ENCODE assay signal across 15 cellular contexts in the genomic region with DNA sequence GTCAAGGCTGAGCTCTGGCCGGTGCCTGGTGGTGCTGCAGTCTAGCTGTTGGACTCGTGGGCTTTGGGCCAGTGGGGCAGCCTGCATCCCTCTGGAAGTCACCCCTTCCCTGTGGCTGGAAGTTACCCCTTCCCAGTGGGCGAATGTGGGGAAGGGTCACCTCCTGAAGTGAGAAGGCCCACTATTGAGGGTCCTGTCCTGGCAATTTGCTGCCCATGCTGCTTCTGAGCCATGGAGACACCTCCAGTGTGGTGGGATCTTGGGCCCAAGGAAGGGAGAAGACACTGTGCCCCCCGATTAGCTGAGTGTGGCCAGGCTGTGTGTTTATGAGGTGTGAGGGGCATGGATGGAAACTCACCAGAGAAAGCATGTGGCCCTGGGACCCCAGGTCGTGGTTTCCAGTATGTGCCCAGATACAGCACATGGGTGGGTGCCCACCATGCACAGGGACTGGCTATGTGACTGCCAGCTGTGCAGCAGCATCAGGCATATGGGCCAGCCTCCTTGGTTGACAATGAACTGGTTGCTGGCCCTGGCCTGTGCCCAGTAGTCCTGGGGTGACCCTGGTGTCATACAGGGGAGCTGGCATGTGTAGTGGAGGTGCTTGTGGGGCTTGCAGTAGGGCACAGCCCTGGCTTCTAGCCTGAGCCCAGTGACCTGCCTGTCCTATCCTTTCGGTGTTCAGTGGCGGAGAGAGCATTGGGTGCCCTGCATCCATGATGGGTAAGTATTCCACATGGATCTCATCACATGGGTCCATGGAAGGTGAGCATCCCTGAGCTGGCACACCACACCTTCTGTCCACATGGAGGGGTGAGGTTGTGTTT.
A peak's percentile ranks its signal among the peaks of the same experiment; 100 is the strongest.
DNase-seq lines count a peak whose midpoint lies in the region; ATAC-seq, FAIRE-seq and TF ChIP-seq lines count a peak whose summit lies in the region.
"Had no signal": no experiment of that assay in that cellular context is flagged by ENCODE, and none has a peak within 500 bp of the region (broad histone marks: within the 10 kb centered on the region; RNA-seq: fewer than 3 reads in every experiment).

No MANE protein-coding gene starts in this region.

- peak overlapping the region; percentile 5 for H4K91ac ChIP-seq in mesenchymal stem cell (ENCODE audit: low read length)

- no peaks in the 10 kb centered on the region for H3K27me3 Mint-ChIP-seq in activated naive CD4-positive, alpha-beta T cell treated with anti-CD3 and anti-CD28 coated beads, Interleukin-2, amount 10 ng/mL, durations not matched to agents 7 days and 5 days
- H3K27me3 Mint-ChIP-seq in chondrocyte (ENCODE audit: low read depth), result no peaks in the 10 kb centered on the region
- H3K27me3 Mint-ChIP-seq: naive B cell had no signal

- peaks cover 12% of the 10 kb centered on the region for H3K9me3 ChIP-seq in mesenchymal stem cell (ENCODE audit: control insufficient read depth, low read length)

- no peak overlapping the region for H3K4me3 ChIP-seq in mesenchymal stem cell (ENCODE audit: insufficient read depth in 1 of 2, low read depth in 1 of 2, low read length in 2 of 2)
- H3K4me3 ChIP-seq: esophagus squamous epithelium, vagina had no signal

- peaks cover 49% of the 10 kb centered on the region for H3K9me3 Mint-ChIP-seq in activated naive CD4-positive, alpha-beta T cell treated with anti-CD3 and anti-CD28 coated beads, Interleukin-2, amount 10 ng/mL, durations not matched to agents 7 days and 5 days
- H3K9me3 Mint-ChIP-seq in chondrocyte (ENCODE audit: low read depth), result peaks cover 46% of the 10 kb centered on the region

- no peaks in the 10 kb centered on the region for H3K27me3 ChIP-seq in mesenchymal stem cell (ENCODE audit: control insufficient read depth in 1 of 2, insufficient read depth in 1 of 2, low read length in 2 of 2)
- H3K27me3 ChIP-seq: esophagus squamous epithelium, vagina had no signal

- H2BK120ac ChIP-seq in mesenchymal stem cell (ENCODE audit: low read depth, low read length), result no peak overlapping the region

- H3K4me3 Mint-ChIP-seq in activated naive CD4-positive, alpha-beta T cell treated with anti-CD3 and anti-CD28 coated beads, Interleukin-2, amount 10 ng/mL, durations not matched to agents 7 days and 5 days, result no peak overlapping the region
- H3K4me3 Mint-ChIP-seq in chondrocyte (ENCODE audit: unreplicated experiment), result no peak overlapping the region
- H3K4me3 Mint-ChIP-seq: stimulated activated effector memory CD8-positive, alpha-beta T cell treated with anti-CD3 and anti-CD28 coated beads, Interleukin-12 subunit alpha, Interleukin-12 subunit beta, amount 100 ng/mL, for 72 hours had no signal

- no peak overlapping the region for H2BK12ac ChIP-seq in mesenchymal stem cell (ENCODE audit: low read length in 2 of 2)

- H4K8ac ChIP-seq in mesenchymal stem cell (ENCODE audit: low read length), result no peak overlapping the region

- H2BK15ac ChIP-seq in mesenchymal stem cell (ENCODE audit: low read depth, poor library complexity, severe bottlenecking), result no peak overlapping the region

- no peak overlapping the region for H3K14ac ChIP-seq in mesenchymal stem cell (ENCODE audit: low read length in 2 of 2)

- DNase-seq in activated naive CD4-positive, alpha-beta T cell treated with anti-CD3 and anti-CD28 coated beads, Interleukin-2, amount 10 ng/mL, durations not matched to agents 7 days and 5 days, result peak; percentile 11
- no peak for DNase-seq in activated naive CD4-positive, alpha-beta T cell (lab: John Stamatoyannopoulos, UW)
- DNase-seq in chondrocyte (ENCODE audit: low spot score) (peak; percentile 73), mesenchymal stem cell (no peak), HTR-8/SVneo (ENCODE audit: insufficient read length, low spot score) (no peak), DMS79 treated with DMSO at 0.1 percent for 48 hours (lab: John Stamatoyannopoulos, UW) (no peak), ureter (ENCODE audit: low spot score) (no peak)
- DNase-seq: esophagus squamous epithelium, naive B cell had no signal

- H3K4me1 Mint-ChIP-seq in activated naive CD4-positive, alpha-beta T cell treated with anti-CD3 and anti-CD28 coated beads, Interleukin-2, amount 10 ng/mL, durations not matched to agents 7 days and 5 days, result no peaks in the 10 kb centered on the region
- H3K4me1 Mint-ChIP-seq in chondrocyte (ENCODE audit: low read depth), result no peaks in the 10 kb centered on the region
- H3K4me1 Mint-ChIP-seq: naive B cell; stimulated activated effector memory CD8-positive, alpha-beta T cell treated with anti-CD3 and anti-CD28 coated beads, Interleukin-12 subunit alpha, Interleukin-12 subunit beta, amount 100 ng/mL, for 72 hours had no signal

- FAIRE-seq in HTR-8/SVneo (lab: Jason Lieb, UNC), result no peak
- FAIRE-seq: colon, G401.6 had no signal

- no peak overlapping the region for H3K27ac Mint-ChIP-seq in activated naive CD4-positive, alpha-beta T cell treated with anti-CD3 and anti-CD28 coated beads, Interleukin-2, amount 10 ng/mL, durations not matched to agents 7 days and 5 days
- H3K27ac Mint-ChIP-seq in chondrocyte (ENCODE audit: unreplicated experiment), result no peak overlapping the region
- H3K27ac Mint-ChIP-seq: naive B cell; stimulated activated effector memory CD8-positive, alpha-beta T cell treated with anti-CD3 and anti-CD28 coated beads, Interleukin-12 subunit alpha, Interleukin-12 subunit beta, amount 100 ng/mL, for 72 hours had no signal

- H3K27ac ChIP-seq in mesenchymal stem cell (ENCODE audit: low read length, poor library complexity, severe bottlenecking), result no peak overlapping the region
- H3K27ac ChIP-seq: esophagus squamous epithelium, vagina had no signal

- no peak for ATAC-seq in GM19351 (IDR thresholded peaks at IDR 0.05; ENCODE audit: unreplicated experiment)
- ATAC-seq: left colon; stimulated activated effector memory CD8-positive, alpha-beta T cell treated with anti-CD3 and anti-CD28 coated beads, Interleukin-12 subunit alpha, Interleukin-12 subunit beta, amount 100 ng/mL, for 72 hours had no signal

- no peak overlapping the region for H2AK5ac ChIP-seq in mesenchymal stem cell (ENCODE audit: low read length, severe bottlenecking)

- no peak overlapping the region for H3K23ac ChIP-seq in mesenchymal stem cell (ENCODE audit: low read length in 2 of 2)

- no peak overlapping the region for H3K4me2 ChIP-seq in mesenchymal stem cell (ENCODE audit: low read length, poor library complexity, severe bottlenecking)

- no peak overlapping the region for H3K4ac ChIP-seq in mesenchymal stem cell (ENCODE audit: low read depth in 1 of 2, low read length in 2 of 2)

- H3K18ac ChIP-seq in mesenchymal stem cell (ENCODE audit: low read depth in 1 of 2, low read length in 2 of 2), result no peak overlapping the region

- no peaks in the 10 kb centered on the region for H3K36me3 ChIP-seq in mesenchymal stem cell (ENCODE audit: control insufficient read depth in 1 of 2, insufficient read depth in 2 of 2, low read depth in 1 of 2, low read length in 2 of 2)
- H3K36me3 ChIP-seq: esophagus squamous epithelium, vagina had no signal

- no peaks in the 10 kb centered on the region for H3K79me1 ChIP-seq in mesenchymal stem cell (replicated peaks; ENCODE audit: low read length, poor library complexity, severe bottlenecking)

- no peak overlapping the region for H3K9ac ChIP-seq in mesenchymal stem cell (ENCODE audit: low read length)

- H2BK5ac ChIP-seq in mesenchymal stem cell (ENCODE audit: low read depth, low read length, poor library complexity, severe bottlenecking), result no peak overlapping the region

- no peaks in the 10 kb centered on the region for H3K36me3 Mint-ChIP-seq in activated naive CD4-positive, alpha-beta T cell treated with anti-CD3 and anti-CD28 coated beads, Interleukin-2, amount 10 ng/mL, durations not matched to agents 7 days and 5 days
- peaks cover 2% of the 10 kb centered on the region for H3K36me3 Mint-ChIP-seq in chondrocyte (ENCODE audit: low read depth)
- H3K36me3 Mint-ChIP-seq: stimulated activated effector memory CD8-positive, alpha-beta T cell treated with anti-CD3 and anti-CD28 coated beads, Interleukin-12 subunit alpha, Interleukin-12 subunit beta, amount 100 ng/mL, for 72 hours had no signal

- H2AFZ ChIP-seq in mesenchymal stem cell (ENCODE audit: low read depth, low read length), result no peak overlapping the region

- 60% methylated on average over 7 of the region's 7 CpGs for WGBS in mesenchymal stem cell

- CTCF ChIA-PET in activated naive CD4-positive, alpha-beta T cell treated with anti-CD3 and anti-CD28 coated beads, Interleukin-2, amount 10 ng/mL, durations not matched to agents 7 days and 5 days (lab: Charles Lee), result no interaction called here

- no peaks in the 10 kb centered on the region for H3K4me1 ChIP-seq in mesenchymal stem cell (ENCODE audit: control insufficient read depth, insufficient read depth, low read depth, low read length)
- H3K4me1 ChIP-seq: esophagus squamous epithelium, vagina had no signal

- TF ChIP-seq CTCF in chondrocyte (IDR thresholded peaks at IDR 0.05), result no peak

Comparison
In these comparisons a context has a peak if more than half of its experiments do, and no peak if none do; other contexts are left out.
1. DNase-seq: peak in activated naive CD4-positive, alpha-beta T cell treated with anti-CD3 and anti-CD28 coated beads, Interleukin-2, amount 10 ng/mL, durations not matched to agents 7 days and 5 days (single experiment) and chondrocyte (single experiment); none in activated naive CD4-positive, alpha-beta T cell (0 of 4), mesenchymal stem cell (single experiment), HTR-8/SVneo (single experiment), DMS79 treated with DMSO at 0.1 percent for 48 hours (single experiment) and ureter (single experiment).